ENCODE assay signal across 2 cellular contexts in genomic region chr2:11129598-11130449, GRCh38.
TF ChIP-seq lines count a peak whose summit lies in the region.

No MANE protein-coding gene starts in this region.

TF ChIP-seq in HEK293, 187 proteins besides CTCF, POLR2A, EP300 and RAD21 (continued from another document and continues in another):
- TF ChIP-seq, protein P1, sequence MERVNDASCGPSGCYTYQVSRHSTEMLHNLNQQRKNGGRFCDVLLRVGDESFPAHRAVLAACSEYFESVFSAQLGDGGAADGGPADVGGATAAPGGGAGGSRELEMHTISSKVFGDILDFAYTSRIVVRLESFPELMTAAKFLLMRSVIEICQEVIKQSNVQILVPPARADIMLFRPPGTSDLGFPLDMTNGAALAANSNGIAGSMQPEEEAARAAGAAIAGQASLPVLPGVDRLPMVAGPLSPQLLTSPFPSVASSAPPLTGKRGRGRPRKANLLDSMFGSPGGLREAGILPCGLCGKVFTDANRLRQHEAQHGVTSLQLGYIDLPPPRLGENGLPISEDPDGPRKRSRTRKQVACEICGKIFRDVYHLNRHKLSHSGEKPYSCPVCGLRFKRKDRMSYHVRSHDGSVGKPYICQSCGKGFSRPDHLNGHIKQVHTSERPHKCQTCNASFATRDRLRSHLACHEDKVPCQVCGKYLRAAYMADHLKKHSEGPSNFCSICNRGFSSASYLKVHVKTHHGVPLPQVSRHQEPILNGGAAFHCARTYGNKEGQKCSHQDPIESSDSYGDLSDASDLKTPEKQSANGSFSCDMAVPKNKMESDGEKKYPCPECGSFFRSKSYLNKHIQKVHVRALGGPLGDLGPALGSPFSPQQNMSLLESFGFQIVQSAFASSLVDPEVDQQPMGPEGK (tag by site-specific recombination; IDR thresholded peaks at IDR 0.05), result peak; percentile 67; the same call in 1 of the 2 replicates
- TF ChIP-seq ZNF433 (tag by site-specific recombination; IDR thresholded peaks at IDR 0.05; ENCODE audit: low read depth) (no peak), PBX3 (CRISPR knock-in tag; IDR thresholded peaks at IDR 0.05) (no peak), HIC1 (tag by site-specific recombination; IDR thresholded peaks at IDR 0.05) (no peak), KLF1 (tag by site-specific recombination; IDR thresholded peaks at IDR 0.05) (peak; percentile 72), ZNF223 (tag by site-specific recombination; IDR thresholded peaks at IDR 0.05) (no peak), BCL11A (tag by site-specific recombination; IDR thresholded peaks at IDR 0.05; ENCODE audit: low read depth) (no peak), SP7 (tag by site-specific recombination; IDR thresholded peaks at IDR 0.05) (no peak), PRDM1 (tag by site-specific recombination; IDR thresholded peaks at IDR 0.05) (no peak), ZEB2 (tag by site-specific recombination; IDR thresholded peaks at IDR 0.05) (no peak), ZNF785 (tag by site-specific recombination; IDR thresholded peaks at IDR 0.05) (no peak), ZXDB (tag by site-specific recombination; IDR thresholded peaks at IDR 0.05) (peak; percentile 41; the same call in 1 of the 2 replicates), ZNF266 (tag by site-specific recombination; IDR thresholded peaks at IDR 0.05; ENCODE audit: low read depth) (no peak), ZNF558 (tag by site-specific recombination; IDR thresholded peaks at IDR 0.05) (no peak), ZNF658 (tag by site-specific recombination; IDR thresholded peaks at IDR 0.05) (no peak), GLIS2 (tag by site-specific recombination; IDR thresholded peaks at IDR 0.05) (peak; percentile 88), ZBTB17 (tag by site-specific recombination; IDR thresholded peaks at IDR 0.05) (peak; percentile 56), BCL6B (tag by site-specific recombination; IDR thresholded peaks at IDR 0.05) (no peak), ZNF830 (tag by site-specific recombination; IDR thresholded peaks at IDR 0.05; ENCODE audit: low read depth) (no peak), ZNF274 (IDR thresholded peaks at IDR 0.05; ENCODE audit: low read length) (no peak), ZNF274 (tag by site-specific recombination; IDR thresholded peaks at IDR 0.05; ENCODE audit: borderline replicate concordance) (no peak), ZFHX2 (tag by site-specific recombination; conservative IDR thresholded peaks at IDR 0.05) (peak; percentile 79), ZNF239 (tag by site-specific recombination; IDR thresholded peaks at IDR 0.05) (no peak), ZNF654 (tag by site-specific recombination; IDR thresholded peaks at IDR 0.05; ENCODE audit: low read depth) (peak; percentile 42), OVOL3 (tag by site-specific recombination; IDR thresholded peaks at IDR 0.05) (no peak), SETDB1 (IDR thresholded peaks at IDR 0.05; ENCODE audit: insufficient read length, low read length) (no peak), KLF9 (tag by site-specific recombination; IDR thresholded peaks at IDR 0.05; ENCODE audit: low read depth) (peak; percentile 83)
- TF ChIP-seq, protein P2, sequence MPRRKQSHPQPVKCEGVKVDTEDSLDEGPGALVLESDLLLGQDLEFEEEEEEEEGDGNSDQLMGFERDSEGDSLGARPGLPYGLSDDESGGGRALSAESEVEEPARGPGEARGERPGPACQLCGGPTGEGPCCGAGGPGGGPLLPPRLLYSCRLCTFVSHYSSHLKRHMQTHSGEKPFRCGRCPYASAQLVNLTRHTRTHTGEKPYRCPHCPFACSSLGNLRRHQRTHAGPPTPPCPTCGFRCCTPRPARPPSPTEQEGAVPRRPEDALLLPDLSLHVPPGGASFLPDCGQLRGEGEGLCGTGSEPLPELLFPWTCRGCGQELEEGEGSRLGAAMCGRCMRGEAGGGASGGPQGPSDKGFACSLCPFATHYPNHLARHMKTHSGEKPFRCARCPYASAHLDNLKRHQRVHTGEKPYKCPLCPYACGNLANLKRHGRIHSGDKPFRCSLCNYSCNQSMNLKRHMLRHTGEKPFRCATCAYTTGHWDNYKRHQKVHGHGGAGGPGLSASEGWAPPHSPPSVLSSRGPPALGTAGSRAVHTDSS (tag by site-specific recombination; IDR thresholded peaks at IDR 0.05), result no peak

TF ChIP-seq in neural cell, 6 proteins besides CTCF, POLR2A, EP300 and RAD21 (continued from another document):
- TF ChIP-seq REST (IDR thresholded peaks at IDR 0.05; ENCODE audit: borderline replicate concordance) (no peak), POLR2AphosphoS5 (IDR thresholded peaks at IDR 0.05) (peak; percentile 10), SMC3 (conservative IDR thresholded peaks at IDR 0.05; ENCODE audit: poor library complexity) (peak; percentile 78)
